Comparison of ENCODE assay signal across 20 cellular contexts in the genomic region with DNA sequence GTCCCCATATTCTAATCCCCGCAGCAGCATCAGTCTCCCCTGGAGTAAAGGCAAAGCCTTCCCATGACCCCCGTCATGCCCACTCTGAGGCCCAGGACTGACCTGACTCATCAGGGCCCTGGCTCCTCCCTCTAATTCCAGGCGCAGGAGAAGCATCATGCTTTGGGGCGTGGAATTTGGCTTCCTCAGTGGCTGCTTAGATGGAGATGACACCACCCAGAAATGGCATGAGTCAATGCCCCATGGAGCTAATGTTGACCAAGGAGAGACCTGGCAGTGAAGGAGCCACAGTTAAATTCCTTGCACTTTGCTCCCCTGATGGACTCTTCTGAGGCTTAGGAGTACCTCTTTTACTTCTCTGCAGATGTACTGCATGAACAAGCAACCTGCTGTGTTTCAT.
DNase-seq lines count a peak whose midpoint lies in the region; ATAC-seq and TF ChIP-seq lines count a peak whose summit lies in the region.
"Had no signal": no experiment of that assay in that cellular context is flagged by ENCODE, and none has a peak within 500 bp of the region (broad histone marks: within the 10 kb centered on the region; RNA-seq: fewer than 3 reads in every experiment).

No MANE protein-coding gene starts in this region.

- H3K4ac ChIP-seq in neuronal stem cell (ENCODE audit: low read length) = no peak overlapping the region

- no peaks in the 10 kb centered on the region for H3K36me3 ChIP-seq in brain microvascular endothelial cell (replicated peaks)
- no peaks in the 10 kb centered on the region for H3K36me3 ChIP-seq in neuronal stem cell (replicated peaks in 1 of 2; ENCODE audit: control insufficient read depth in 2 of 2, insufficient read depth in 2 of 2, low read length in 2 of 2)
- no peaks in the 10 kb centered on the region for H3K36me3 ChIP-seq in effector memory CD4-positive, alpha-beta T cell (ENCODE audit: control insufficient read depth, insufficient read depth, low read length)
- H3K36me3 ChIP-seq: heart right ventricle had no signal

- no peak overlapping the region for H3K18ac ChIP-seq in neuronal stem cell (ENCODE audit: low read length)

- H2BK120ac ChIP-seq in neuronal stem cell (ENCODE audit: low read depth, low read length) = no peak overlapping the region

- H3K27ac Mint-ChIP-seq in activated T-helper 2 cell treated with anti-CD3 and anti-CD28 coated beads, Interferon-gamma antibody, Interleukin-2, Interleukin-4, amounts not matched to agents 10 μg/mL and 5 μg/mL and 100 μg/mL, durations not matched to agents 14 hours and 24 hours and 36 hours = no peak overlapping the region
- H3K27ac Mint-ChIP-seq: activated naive CD4-positive, alpha-beta T cell treated with anti-CD3 and anti-CD28 coated beads, Interleukin-2, amount 50 U/mL, for 24 hours; endodermal cell; T-helper 17 cell had no signal

- H3K79me1 ChIP-seq in neuronal stem cell (ENCODE audit: low read depth, low read length) = no peaks in the 10 kb centered on the region

- no peak overlapping the region for H4K91ac ChIP-seq in neuronal stem cell (ENCODE audit: low read depth, low read length, poor library complexity)

- no peak for TF ChIP-seq CTCF in brain microvascular endothelial cell (IDR thresholded peaks at IDR 0.05; ENCODE audit: low read depth, low read length, missing control alignments)

- no peak overlapping the region for H2AFZ ChIP-seq in neuronal stem cell (ENCODE audit: low read length)

- no peaks in the 10 kb centered on the region for H3K27me3 Mint-ChIP-seq in activated T-helper 2 cell treated with anti-CD3 and anti-CD28 coated beads, Interferon-gamma antibody, Interleukin-2, Interleukin-4, amounts not matched to agents 10 μg/mL and 5 μg/mL and 100 μg/mL, durations not matched to agents 14 hours and 24 hours and 36 hours (ENCODE audit: low read depth)
- H3K27me3 Mint-ChIP-seq: activated naive CD4-positive, alpha-beta T cell treated with anti-CD3 and anti-CD28 coated beads, Interleukin-2, amount 50 U/mL, for 24 hours; T-helper 17 cell had no signal

- H3K4me3 ChIP-seq in brain microvascular endothelial cell (ENCODE audit: low read depth, low read length) = no peak overlapping the region
- H3K4me3 ChIP-seq in neuronal stem cell (ENCODE audit: low read length in 2 of 2) = no peak overlapping the region
- H3K4me3 ChIP-seq in effector memory CD4-positive, alpha-beta T cell (ENCODE audit: insufficient read depth, low read depth, low read length, poor library complexity, severe bottlenecking) = no peak overlapping the region
- H3K4me3 ChIP-seq: heart right ventricle, mucosa of descending colon had no signal

- peaks cover 18% of the 10 kb centered on the region for H3K9me3 Mint-ChIP-seq in activated T-helper 2 cell treated with anti-CD3 and anti-CD28 coated beads, Interferon-gamma antibody, Interleukin-2, Interleukin-4, amounts not matched to agents 10 μg/mL and 5 μg/mL and 100 μg/mL, durations not matched to agents 14 hours and 24 hours and 36 hours

- peak overlapping the region; percentile 22 for H3K14ac ChIP-seq in neuronal stem cell (ENCODE audit: low read length)

- no peak overlapping the region for H2BK5ac ChIP-seq in neuronal stem cell (ENCODE audit: low read length)

- no peaks in the 10 kb centered on the region for H3K27me3 ChIP-seq in brain microvascular endothelial cell (replicated peaks)
- no peaks in the 10 kb centered on the region for H3K27me3 ChIP-seq in neuronal stem cell (ENCODE audit: control insufficient read depth in 3 of 3, insufficient read depth in 3 of 3, low read depth in 1 of 3, low read length in 3 of 3)
- no peaks in the 10 kb centered on the region for H3K27me3 ChIP-seq in effector memory CD4-positive, alpha-beta T cell (replicated peaks; ENCODE audit: control insufficient read depth, insufficient read depth, low read length, poor library complexity, severe bottlenecking)
- H3K27me3 ChIP-seq: heart right ventricle had no signal

- intact Hi-C loops in left cardiac atrium (cut with DNase I) = no loop called here
- intact Hi-C loops in activated T-helper 2 cell treated with anti-CD3 and anti-CD28 coated beads, Interferon-gamma antibody, Interleukin-2, Interleukin-4, amounts not matched to agents 10 μg/mL and 5 μg/mL and 100 μg/mL, durations not matched to agents 14 hours and 24 hours and 36 hours (cut with micrococcal nuclease) = loop anchor here (10.0 kb wide), 2 partner anchors 356 to 636 kb away; no protein-coding TSS in a partner anchor

- in situ Hi-C loops in brain microvascular endothelial cell (cut with HindIII; ENCODE audit: low pct_ligation_motif_present, low sequenced_read_pairs) = no loop called here

- no peak overlapping the region for H3K4me3 Mint-ChIP-seq in activated T-helper 2 cell treated with anti-CD3 and anti-CD28 coated beads, Interferon-gamma antibody, Interleukin-2, Interleukin-4, amounts not matched to agents 10 μg/mL and 5 μg/mL and 100 μg/mL, durations not matched to agents 14 hours and 24 hours and 36 hours (ENCODE audit: low read depth)
- H3K4me3 Mint-ChIP-seq: activated naive CD4-positive, alpha-beta T cell treated with anti-CD3 and anti-CD28 coated beads, Interleukin-2, amount 50 U/mL, for 24 hours; endodermal cell; T-helper 17 cell had no signal

- no peak overlapping the region for H2BK12ac ChIP-seq in neuronal stem cell (ENCODE audit: low read length)

- no peak overlapping the region for H2AK5ac ChIP-seq in neuronal stem cell (ENCODE audit: low read depth, low read length)

- no peak overlapping the region for H2BK15ac ChIP-seq in neuronal stem cell (ENCODE audit: low read length)

- no peak overlapping the region for H4K8ac ChIP-seq in neuronal stem cell (ENCODE audit: low read depth, low read length)

- no CpG with 5 or more reads among the region's 4 CpGs for WGBS in neuronal stem cell (ENCODE audit: extremely low coverage in 2 of 2, insufficient read length in 2 of 2, insufficient replicate concordance in 1 of 2), 2 donors

- peaks cover 0 to 2% of the 10 kb centered on the region in 2 donors for H3K4me1 ChIP-seq in neuronal stem cell (ENCODE audit: control insufficient read depth in 2 of 2, insufficient read depth in 1 of 2, low read depth in 1 of 2, low read length in 2 of 2)
- no peaks in the 10 kb centered on the region for H3K4me1 ChIP-seq in effector memory CD4-positive, alpha-beta T cell (ENCODE audit: control insufficient read depth, insufficient read depth, low read length, poor library complexity, severe bottlenecking)

- no peak overlapping the region for H3K9ac ChIP-seq in neuronal stem cell (ENCODE audit: low read depth, low read length, poor library complexity)

- peaks cover 21% of the 10 kb centered on the region for H3K4me1 Mint-ChIP-seq in activated T-helper 2 cell treated with anti-CD3 and anti-CD28 coated beads, Interferon-gamma antibody, Interleukin-2, Interleukin-4, amounts not matched to agents 10 μg/mL and 5 μg/mL and 100 μg/mL, durations not matched to agents 14 hours and 24 hours and 36 hours (ENCODE audit: low read depth)

- H3K23ac ChIP-seq in neuronal stem cell (ENCODE audit: low read depth, low read length, poor library complexity) = no peak overlapping the region

- H3K27ac ChIP-seq in brain microvascular endothelial cell (no peak overlapping the region), neuronal stem cell (replicated peaks; ENCODE audit: low read length) (no peak overlapping the region)
- H3K27ac ChIP-seq in effector memory CD4-positive, alpha-beta T cell (ENCODE audit: insufficient read depth, low read length, poor library complexity, severe bottlenecking) = no peak overlapping the region
- H3K27ac ChIP-seq: C4-2B, heart right ventricle, RWPE1 had no signal

- ATAC-seq in left cardiac atrium = no peak
- ATAC-seq: heart right ventricle, mucosa of descending colon, T-helper 17 cell had no signal

- no peaks in the 10 kb centered on the region for H3K9me3 ChIP-seq in neuronal stem cell (replicated peaks in 1 of 2; ENCODE audit: control insufficient read depth in 2 of 2, insufficient read depth in 1 of 2, low read depth in 1 of 2, low read length in 2 of 2)
- H3K9me3 ChIP-seq in effector memory CD4-positive, alpha-beta T cell (ENCODE audit: control insufficient read depth, low read length) = no peaks in the 10 kb centered on the region

- no peak overlapping the region for H3K4me2 ChIP-seq in neuronal stem cell (ENCODE audit: insufficient read depth, low read length, poor library complexity, severe bottlenecking)

- H3K36me3 Mint-ChIP-seq in activated T-helper 2 cell treated with anti-CD3 and anti-CD28 coated beads, Interferon-gamma antibody, Interleukin-2, Interleukin-4, amounts not matched to agents 10 μg/mL and 5 μg/mL and 100 μg/mL, durations not matched to agents 14 hours and 24 hours and 36 hours (ENCODE audit: low read depth) = peaks cover 3% of the 10 kb centered on the region

- DNase-seq in Daoy (ENCODE audit: low read depth) (peak; percentile 67), LHCN-M2 (ENCODE audit: low read depth) (peak; percentile 78), brain microvascular endothelial cell (peak; percentile 15), neuronal stem cell (ENCODE audit: low spot score) (no peak), left cardiac atrium (no peak), ureter (ENCODE audit: low spot score) (no peak)
- DNase-seq in activated T-helper 2 cell treated with anti-CD3 and anti-CD28 coated beads, Interferon-gamma antibody, Interleukin-2, Interleukin-4, amounts not matched to agents 10 μg/mL and 5 μg/mL and 100 μg/mL, durations not matched to agents 14 hours and 24 hours and 36 hours (ENCODE audit: low spot score) = no peak
- no peak for DNase-seq in effector memory CD4-positive, alpha-beta T cell
- DNase-seq: activated CD4-positive, alpha-beta T cell treated with anti-CD3 and anti-CD28 coated beads for 4 hours; endodermal cell; heart right ventricle; mucosa of descending colon; NCI-H2081; NCI-H748 treated with DMSO at 0.1 percent for 48 hours; occipital lobe; stimulated activated naive CD4-positive, alpha-beta T cell; T-helper 17 cell had no signal

Comparison
In these comparisons a context has a peak if more than half of its experiments do, and no peak if none do; other contexts are left out.
1. DNase-seq: peak in Daoy (single experiment), LHCN-M2 (single experiment) and brain microvascular endothelial cell (single experiment); none in neuronal stem cell (single experiment), left cardiac atrium (single experiment), ureter (single experiment), activated T-helper 2 cell treated with anti-CD3 and anti-CD28 coated beads, Interferon-gamma antibody, Interleukin-2, Interleukin-4, amounts not matched to agents 10 μg/mL and 5 μg/mL and 100 μg/mL, durations not matched to agents 14 hours and 24 hours and 36 hours (single experiment) and effector memory CD4-positive, alpha-beta T cell (0 of 3).